In the genomic region with DNA sequence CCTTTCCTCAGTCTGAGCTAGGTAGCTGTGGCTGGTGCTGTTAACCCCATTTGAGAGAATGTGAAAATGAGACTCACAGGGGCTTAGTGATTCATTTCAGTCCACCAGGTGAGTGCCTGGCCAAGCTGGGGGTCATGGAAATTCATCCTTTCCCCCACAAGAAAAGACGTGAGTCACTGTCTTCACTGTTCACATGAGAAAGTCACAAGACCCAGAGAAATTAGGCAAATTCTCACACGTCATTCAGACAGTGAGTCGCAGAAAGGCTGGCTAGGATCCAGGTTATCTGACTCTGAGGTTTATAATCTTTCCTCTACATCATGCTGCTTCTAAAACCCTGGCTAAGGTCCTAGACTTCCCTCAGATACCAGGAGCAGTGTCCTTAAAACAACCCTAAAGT, we compare ENCODE assay signal across 8 cellular contexts.
DNase-seq lines count a peak whose midpoint lies in the region; ATAC-seq and TF ChIP-seq lines count a peak whose summit lies in the region.

No MANE protein-coding gene starts in this region.

- no peak overlapping the region for H2BK120ac ChIP-seq in mesenchymal stem cell (ENCODE audit: low read depth, low read length)

- TF ChIP-seq CTCF in GM13976 (IDR thresholded peaks at IDR 0.05; ENCODE audit: borderline replicate concordance, control extremely low read depth, extremely low read depth, insufficient read depth, missing control alignments), result no peak
- no peak for TF ChIP-seq CTCF in BE2C (IDR thresholded peaks at IDR 0.05; ENCODE audit: low read depth, low read length)

- no peaks in the 10 kb centered on the region for H3K79me1 ChIP-seq in mesenchymal stem cell (replicated peaks; ENCODE audit: low read length, poor library complexity, severe bottlenecking)

- H2BK5ac ChIP-seq in mesenchymal stem cell (ENCODE audit: low read depth, low read length, poor library complexity, severe bottlenecking), result no peak overlapping the region

- H3K36me3 ChIP-seq in mesenchymal stem cell (ENCODE audit: control insufficient read depth in 1 of 2, insufficient read depth in 2 of 2, low read depth in 1 of 2, low read length in 2 of 2) (no peaks in the 10 kb centered on the region), BE2C (no peaks in the 10 kb centered on the region)

- H2BK12ac ChIP-seq in mesenchymal stem cell (ENCODE audit: low read length in 2 of 2), result no peak overlapping the region

- H3K18ac ChIP-seq in mesenchymal stem cell (ENCODE audit: low read depth in 1 of 2, low read length in 2 of 2), result peak overlapping the region in 1 of 2 experiments; percentile 57

- H3K4me1 ChIP-seq in mesenchymal stem cell (ENCODE audit: control insufficient read depth, insufficient read depth, low read depth, low read length) (no peaks in the 10 kb centered on the region), BE2C (no peaks in the 10 kb centered on the region)

- H3K27me3 ChIP-seq in mesenchymal stem cell (ENCODE audit: control insufficient read depth in 1 of 2, insufficient read depth in 1 of 2, low read length in 2 of 2) (no peaks in the 10 kb centered on the region), BE2C (no peaks in the 10 kb centered on the region)

- in situ Hi-C loops in GM13976 (cut with MboI; ENCODE audit: low sequenced_read_pairs, unreplicated experiment), result no loop called here

- no peak overlapping the region for H2BK15ac ChIP-seq in mesenchymal stem cell (ENCODE audit: low read depth, poor library complexity, severe bottlenecking)

- no peak overlapping the region for H2AK5ac ChIP-seq in mesenchymal stem cell (ENCODE audit: low read length, severe bottlenecking)

- no peak overlapping the region for H3K14ac ChIP-seq in mesenchymal stem cell (ENCODE audit: low read length in 2 of 2)

- peak overlapping the region; percentile 66 for H3K9ac ChIP-seq in mesenchymal stem cell (ENCODE audit: low read length)

- no peak overlapping the region for H3K4ac ChIP-seq in mesenchymal stem cell (ENCODE audit: low read depth in 1 of 2, low read length in 2 of 2)

- DNase-seq in GM13976 (ENCODE audit: low spot score) (peak; percentile 18), HCEC 1CT (peak; percentile 90), RKO (ENCODE audit: low spot score) (peak; percentile 64), mesenchymal stem cell (peak; percentile 86), activated gamma-delta T cell treated with Interleukin-2 at 50 U/mL for 16 hours (no peak), BE2C (no peak)
- DNase-seq in effector CD8-positive, alpha-beta T cell (lab: John Stamatoyannopoulos, UW), result no peak

- no peak overlapping the region for H4K91ac ChIP-seq in mesenchymal stem cell (ENCODE audit: low read length)

- H3K27ac ChIP-seq in mesenchymal stem cell (ENCODE audit: low read length, poor library complexity, severe bottlenecking), result no peak overlapping the region

- no peak overlapping the region for H3K23ac ChIP-seq in mesenchymal stem cell (ENCODE audit: low read length in 2 of 2)

- no peak overlapping the region for H3K4me3 ChIP-seq in mesenchymal stem cell (ENCODE audit: insufficient read depth in 1 of 2, low read depth in 1 of 2, low read length in 2 of 2)
- H3K4me3 ChIP-seq in BE2C (ENCODE audit: low read depth, low read length), result no peak overlapping the region

- H2AFZ ChIP-seq in mesenchymal stem cell (ENCODE audit: low read depth, low read length), result no peak overlapping the region

- no peak overlapping the region for H3K4me2 ChIP-seq in mesenchymal stem cell (ENCODE audit: low read length, poor library complexity, severe bottlenecking)

- no peaks in the 10 kb centered on the region for H3K9me3 ChIP-seq in mesenchymal stem cell (ENCODE audit: control insufficient read depth, low read length)
- H3K9me3 ChIP-seq in BE2C, result no peaks in the 10 kb centered on the region

- WGBS in mesenchymal stem cell, result 45% methylated on average over 3 of the region's 3 CpGs

- H4K8ac ChIP-seq in mesenchymal stem cell (ENCODE audit: low read length), result no peak overlapping the region

- no peak for ATAC-seq in HG03457 (IDR thresholded peaks at IDR 0.05; ENCODE audit: unreplicated experiment)

Comparison
In these comparisons a context has a peak if more than half of its experiments do, and no peak if none do; other contexts are left out.
1. DNase-seq: peak in GM13976 (single experiment), HCEC 1CT (single experiment), RKO (single experiment) and mesenchymal stem cell (single experiment); none in effector CD8-positive, alpha-beta T cell (single experiment), activated gamma-delta T cell treated with Interleukin-2 at 50 U/mL for 16 hours (single experiment) and BE2C (single experiment).